ENCODE assay signal across 12 cellular contexts in the genomic region with DNA sequence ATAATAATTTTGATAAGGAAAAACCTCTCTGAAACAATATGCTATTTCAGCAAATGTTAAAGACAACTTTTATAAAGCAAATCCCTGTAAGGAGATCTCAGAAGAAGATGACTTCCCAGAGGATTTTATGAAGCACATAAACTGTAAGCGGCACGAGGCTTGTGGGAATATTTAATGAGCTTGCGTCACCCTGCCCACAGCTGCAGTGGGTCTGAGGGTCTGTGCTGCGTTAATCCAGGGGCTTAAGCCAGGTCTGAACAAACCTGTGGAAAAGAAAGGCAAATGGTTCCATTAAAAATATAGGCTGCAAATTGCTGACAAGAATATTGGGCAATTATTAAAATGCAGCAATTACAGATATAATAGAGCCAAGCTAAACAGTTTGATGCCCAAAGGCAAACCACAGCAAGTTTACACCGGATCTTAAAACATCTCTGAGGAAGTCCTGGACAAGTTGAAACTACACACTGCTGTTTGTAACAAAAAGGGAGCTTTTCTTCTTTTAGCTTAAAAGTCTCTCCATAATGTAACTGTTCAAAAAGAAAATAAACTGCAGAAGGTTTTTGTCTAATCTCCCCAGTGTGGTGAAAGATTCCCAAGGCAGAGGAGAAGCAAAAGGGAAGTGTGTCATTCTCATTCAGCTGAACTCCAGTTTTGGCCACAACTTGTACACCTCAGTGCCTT. TPM values are rescaled to one million over a fixed set of nuclear protein-coding genes. Genes with fewer than 3 reads are reported as not detected.
DNase-seq lines count a peak whose midpoint lies in the region; ATAC-seq and TF ChIP-seq lines count a peak whose summit lies in the region.
"Had no signal": no experiment of that assay in that cellular context is flagged by ENCODE, and none has a peak within 500 bp of the region (broad histone marks: within the 10 kb centered on the region; RNA-seq: fewer than 3 reads in every experiment).

No MANE protein-coding gene starts in this region.

- H3K9me3 Mint-ChIP-seq in mesothelial cell of epicardium: no peaks in the 10 kb centered on the region
- H3K9me3 Mint-ChIP-seq: activated B cell treated with CpG ODN at 0.5 μM for 24 hours; activated naive CD8-positive, alpha-beta T cell treated with anti-CD3 and anti-CD28 coated beads, Interleukin-2, amount 10 ng/mL, durations not matched to agents 7 days and 5 days; naive B cell had no signal

- DNase-seq in NCI-H2227 (lab: John Stamatoyannopoulos, UW; ENCODE audit: unreplicated experiment) (peak; percentile 24), choroid plexus epithelial cell (ENCODE audit: low read depth) (peak; percentile 55), mesothelial cell of epicardium (ENCODE audit: low spot score in 2 of 2, unreplicated experiment in 2 of 2) (no peak), NCI-H774 (lab: John Stamatoyannopoulos, UW) (no peak)
- no peak for DNase-seq in effector memory CD4-positive, alpha-beta T cell
- DNase-seq: activated B cell treated with CpG ODN at 0.5 μM for 24 hours; activated naive CD8-positive, alpha-beta T cell treated with anti-CD3 and anti-CD28 coated beads, Interleukin-2, amount 10 ng/mL, durations not matched to agents 7 days and 5 days; naive B cell; NCI-H510A had no signal

- peak overlapping the region; percentile 60 for H3K27ac Mint-ChIP-seq in mesothelial cell of epicardium
- H3K27ac Mint-ChIP-seq: activated B cell treated with CpG ODN at 0.5 μM for 24 hours; activated naive CD8-positive, alpha-beta T cell treated with anti-CD3 and anti-CD28 coated beads, Interleukin-2, amount 10 ng/mL, durations not matched to agents 7 days and 5 days; naive B cell had no signal

- no peak overlapping the region for H3K4me3 Mint-ChIP-seq in mesothelial cell of epicardium
- H3K4me3 Mint-ChIP-seq: activated B cell treated with CpG ODN at 0.5 μM for 24 hours; activated naive CD8-positive, alpha-beta T cell treated with anti-CD3 and anti-CD28 coated beads, Interleukin-2, amount 10 ng/mL, durations not matched to agents 7 days and 5 days; naive B cell had no signal

- H3K4me2 ChIP-seq in BLaER1: peak overlapping the region; percentile 4

- H3K27ac ChIP-seq in BLaER1: no peak overlapping the region
- H3K27ac ChIP-seq in effector memory CD4-positive, alpha-beta T cell (ENCODE audit: insufficient read depth, low read length, poor library complexity, severe bottlenecking): no peak overlapping the region

- H3K27me3 Mint-ChIP-seq in mesothelial cell of epicardium (ENCODE audit: low read depth): peaks cover 5% of the 10 kb centered on the region
- H3K27me3 Mint-ChIP-seq: activated B cell treated with CpG ODN at 0.5 μM for 24 hours had no signal

- ATAC-seq in GM21825 (IDR thresholded peaks at IDR 0.05; ENCODE audit: unreplicated experiment): no peak
- ATAC-seq in activated CD4-positive, CD25-positive, alpha-beta regulatory T cell treated with anti-CD3 and anti-CD28 coated beads, Interleukin-2, amount 50 U/mL, for 24 hours: no peak

- no peaks in the 10 kb centered on the region for H3K36me3 ChIP-seq in BLaER1
- no peaks in the 10 kb centered on the region for H3K36me3 ChIP-seq in effector memory CD4-positive, alpha-beta T cell (ENCODE audit: control insufficient read depth, insufficient read depth, low read length)

- H3K9ac ChIP-seq in BLaER1: no peak overlapping the region

- TF ChIP-seq CTCF in choroid plexus epithelial cell (conservative IDR thresholded peaks at IDR 0.05; ENCODE audit: low read depth, low read length) (no peak), mesothelial cell of epicardium (IDR thresholded peaks at IDR 0.05; ENCODE audit: unreplicated experiment) (no peak)

- peaks cover 16% of the 10 kb centered on the region for H3K4me1 Mint-ChIP-seq in mesothelial cell of epicardium
- H3K4me1 Mint-ChIP-seq: activated B cell treated with CpG ODN at 0.5 μM for 24 hours, naive B cell had no signal

- no peaks in the 10 kb centered on the region for H3K9me3 ChIP-seq in BLaER1
- H3K9me3 ChIP-seq in effector memory CD4-positive, alpha-beta T cell (ENCODE audit: control insufficient read depth, low read length): no peaks in the 10 kb centered on the region

- H3K4me3 ChIP-seq in BLaER1 (no peak overlapping the region), choroid plexus epithelial cell (ENCODE audit: low read depth, low read length) (no peak overlapping the region)
- no peak overlapping the region for H3K4me3 ChIP-seq in effector memory CD4-positive, alpha-beta T cell (ENCODE audit: insufficient read depth, low read depth, low read length, poor library complexity, severe bottlenecking)

- no peaks in the 10 kb centered on the region for H3K36me3 Mint-ChIP-seq in mesothelial cell of epicardium
- H3K36me3 Mint-ChIP-seq: activated naive CD8-positive, alpha-beta T cell treated with anti-CD3 and anti-CD28 coated beads, Interleukin-2, amount 10 ng/mL, durations not matched to agents 7 days and 5 days; naive B cell had no signal

- H3K27me3 ChIP-seq in BLaER1: no peaks in the 10 kb centered on the region
- no peaks in the 10 kb centered on the region for H3K27me3 ChIP-seq in effector memory CD4-positive, alpha-beta T cell (replicated peaks; ENCODE audit: control insufficient read depth, insufficient read depth, low read length, poor library complexity, severe bottlenecking)

- peaks cover 26% of the 10 kb centered on the region for H3K4me1 ChIP-seq in BLaER1
- H3K4me1 ChIP-seq in effector memory CD4-positive, alpha-beta T cell (ENCODE audit: control insufficient read depth, insufficient read depth, low read length, poor library complexity, severe bottlenecking): no peaks in the 10 kb centered on the region

- no peaks in the 10 kb centered on the region for H4K20me1 ChIP-seq in BLaER1

RNA-seq across cellular contexts. Expression of a gene that starts 21.8 kb away (rescaled TPM):
- 19.7 to 24.6 TPM (median 20.7 TPM) in 3 replicates for total RNA-seq in mesothelial cell of epicardium

Comparison
In these comparisons a context has a peak if more than half of its experiments do, and no peak if none do; other contexts are left out.
1. DNase-seq: peak in NCI-H2227 (single experiment) and choroid plexus epithelial cell (single experiment); none in mesothelial cell of epicardium (0 of 2), effector memory CD4-positive, alpha-beta T cell (0 of 3) and NCI-H774 (single experiment).